In the genomic region with DNA sequence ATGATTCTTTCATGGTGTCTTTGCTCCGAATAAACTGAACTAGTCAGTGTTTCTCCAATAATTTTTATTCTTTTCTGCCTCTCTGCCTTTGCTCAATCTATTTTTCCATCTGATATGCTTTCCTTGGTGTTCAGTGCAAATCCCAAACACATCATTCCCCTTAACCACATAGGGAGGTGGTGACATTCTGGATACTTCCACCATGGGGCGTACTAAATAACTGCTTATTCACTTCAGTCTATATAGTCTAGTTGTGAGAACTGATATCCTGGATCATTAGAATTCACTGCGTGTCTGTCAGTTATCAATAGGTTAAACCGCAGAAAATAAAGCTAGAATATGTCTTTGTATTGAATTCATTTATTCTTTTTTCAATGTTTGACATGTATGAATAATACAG, we compare ENCODE assay signal across 18 cellular contexts.
DNase-seq lines count a peak whose midpoint lies in the region; FAIRE-seq and TF ChIP-seq lines count a peak whose summit lies in the region.
"Had no signal": no experiment of that assay in that cellular context is flagged by ENCODE, and none has a peak within 500 bp of the region (broad histone marks: within the 10 kb centered on the region; RNA-seq: fewer than 3 reads in every experiment).

No MANE protein-coding gene starts in this region.

- H3K23ac ChIP-seq in H1 (ENCODE audit: insufficient read length): no peak overlapping the region

- intact Hi-C loops in A673 (cut with micrococcal nuclease; ENCODE audit: unreplicated experiment) (no loop called here), Calu3 (cut with micrococcal nuclease; ENCODE audit: unreplicated experiment) (no loop called here)

- H3K36me3 ChIP-seq in A673 (ENCODE audit: insufficient read depth, low read length, poor library complexity, severe bottlenecking) (no peaks in the 10 kb centered on the region), H1 (ENCODE audit: control insufficient read depth in 2 of 4, insufficient read depth in 4 of 4, low read length in 3 of 4) (no peaks in the 10 kb centered on the region)
- H3K36me3 ChIP-seq: left lung had no signal

- H3K14ac ChIP-seq in H1 (ENCODE audit: insufficient read length): no peak overlapping the region

- H3K4ac ChIP-seq in H1 (replicated peaks; ENCODE audit: insufficient read length, low read depth, low read length): no peak overlapping the region

- BruUV-seq in A673 (replicated peaks; lab: Mats Ljungman, UMichigan): no TSS peak
- BruUV-seq in Calu3 (replicated peaks; lab: Mats Ljungman, UMichigan): no TSS peak

- no peak overlapping the region for H2BK5ac ChIP-seq in H1 (ENCODE audit: low read depth, low read length)

- H3K27me3 Mint-ChIP-seq in Calu3 (ENCODE audit: unreplicated experiment): no peaks in the 10 kb centered on the region
- H3K27me3 Mint-ChIP-seq: central memory CD8-positive, alpha-beta T cell had no signal

- in situ Hi-C loops in SK-MEL-5 (cut with HindIII; ENCODE audit: low pct_unique_long_range_greater_than_20kb, low sequenced_read_pairs): no loop called here

- H3K4me3 ChIP-seq in A673 (ENCODE audit: low read depth, low read length, poor library complexity, severe bottlenecking) (no peak overlapping the region), H1 (ENCODE audit: extremely low read depth in 1 of 4, insufficient read depth in 2 of 4, low read depth in 3 of 4, low read length in 4 of 4) (no peak overlapping the region)
- H3K4me3 ChIP-seq: left lung had no signal

- no peaks in the 10 kb centered on the region for H3K36me3 Mint-ChIP-seq in Calu3 (ENCODE audit: insufficient read depth, unreplicated experiment)

- POLR2A ChIA-PET in A673 (lab: Charles Lee; ENCODE audit: low non-redundant PET) (no interaction called here), H1 (lab: Charles Lee; ENCODE audit: partially characterized antibody) (no interaction called here)

- no peak overlapping the region for H4K91ac ChIP-seq in H1 (replicated peaks; ENCODE audit: insufficient read length, low read length)

- H3K27ac ChIP-seq in A673 (ENCODE audit: low read depth, low read length, poor library complexity, severe bottlenecking) (no peak overlapping the region), H1 (ENCODE audit: low read depth, low read length) (no peak overlapping the region)
- H3K27ac ChIP-seq: left lung, parathyroid adenoma had no signal

- no peak overlapping the region for H3K18ac ChIP-seq in H1 (ENCODE audit: extremely low read depth, low read length)

- TF ChIP-seq POLR2A in H54 (IDR thresholded peaks at IDR 0.05; ENCODE audit: low read depth, low read length) (no peak), H1 (IDR thresholded peaks at IDR 0.05; ENCODE audit: control extremely low read depth in 1 of 2, low read depth in 2 of 2, low read length in 2 of 2) (no peak)

- WGBS in H1 (ENCODE audit: extremely low coverage in 1 of 2, insufficient coverage in 1 of 2, insufficient read length in 1 of 2, insufficient replicate concordance in 2 of 2, low coverage in 1 of 2, low lambda C conversion rate in 2 of 2, missing lambda C conversion rate in 1 of 2), 2 experiments: 74% methylated on average over 4 of the region's 4 CpGs; no CpG with 5 or more reads in 1 of the 2 experiments

- H3K23me2 ChIP-seq in H1 (ENCODE audit: low read depth, low read length): no peaks in the 10 kb centered on the region

- H2AFZ ChIP-seq in H1 (ENCODE audit: low read length): no peak overlapping the region
- H2AFZ ChIP-seq: parathyroid adenoma had no signal

- no peak overlapping the region for H2BK20ac ChIP-seq in H1 (ENCODE audit: low read length)

- H4K20me1 ChIP-seq in H1 (replicated peaks in 1 of 2; ENCODE audit: control insufficient read depth in 1 of 2, insufficient read depth in 2 of 2, low read length in 2 of 2): no peaks in the 10 kb centered on the region

- no peaks in the 10 kb centered on the region for H3K9me3 Mint-ChIP-seq in Calu3 (ENCODE audit: low read depth, unreplicated experiment)

- no peak for TF ChIP-seq EP300 in H1 (IDR thresholded peaks at IDR 0.05; ENCODE audit: borderline replicate concordance in 1 of 2, low read depth in 2 of 2, low read length in 2 of 2)

- no peak overlapping the region for H4K5ac ChIP-seq in H1 (ENCODE audit: insufficient read length, low read depth, low read length)

- no peaks in the 10 kb centered on the region for H3K9me3 ChIP-seq in A673 (ENCODE audit: low read depth, low read length, poor library complexity, severe bottlenecking)
- H3K9me3 ChIP-seq in H1 (ENCODE audit: insufficient read depth in 2 of 2, low read depth in 1 of 2, low read length in 1 of 2): no peaks in the 10 kb centered on the region
- H3K9me3 ChIP-seq: left lung had no signal

- peaks cover 9% of the 10 kb centered on the region for H3K4me1 ChIP-seq in A673 (ENCODE audit: insufficient read depth, low read length, poor library complexity, severe bottlenecking)
- H3K4me1 ChIP-seq in H1 (replicated peaks in 1 of 4; ENCODE audit: control insufficient read depth in 3 of 4, insufficient read depth in 4 of 4, low read length in 3 of 4): no peaks in the 10 kb centered on the region
- H3K4me1 ChIP-seq: left lung, parathyroid adenoma had no signal

- no peak overlapping the region for H3K56ac ChIP-seq in H1 (replicated peaks; ENCODE audit: insufficient read length, low read depth, low read length)

- no peak overlapping the region for H2AK5ac ChIP-seq in H1 (ENCODE audit: low read depth, low read length)

- no peaks in the 10 kb centered on the region for H3K4me1 Mint-ChIP-seq in Calu3 (ENCODE audit: low read depth, unreplicated experiment)

- peak; percentile 7 to 30; a peak in 1 of 4 replicates for TF ChIP-seq RAD21 in H1 (IDR thresholded peaks at IDR 0.05 in 1 of 2, conservative IDR thresholded peaks at IDR 0.05 in 1 of 2; ENCODE audit: low read depth in 2 of 2, low read length in 2 of 2)

- H3K4me2 ChIP-seq in H1 (ENCODE audit: insufficient read depth in 1 of 2, low read depth in 2 of 2, low read length in 2 of 2): no peak overlapping the region

- no peak overlapping the region for H2BK15ac ChIP-seq in H1 (ENCODE audit: low read length)

- H3K9ac ChIP-seq in H1 (replicated peaks in 1 of 4; ENCODE audit: extremely low read depth in 1 of 4, low read depth in 3 of 4, low read length in 3 of 4): no peak overlapping the region
- H3K9ac ChIP-seq: parathyroid adenoma had no signal

- H2BK12ac ChIP-seq in H1 (ENCODE audit: low read depth, low read length): no peak overlapping the region

- H2BK120ac ChIP-seq in H1 (replicated peaks; ENCODE audit: low read depth, low read length): no peak overlapping the region

- CTCF ChIA-PET in A673 (lab: Charles Lee) (no interaction called here), H1 (lab: Charles Lee; ENCODE audit: partially characterized antibody) (interaction anchor here (0.6 to 1.3 kb wide), 6 partner anchors 10 to 1388 kb away, joined by 3 to 6 read pairs (median 3); no protein-coding TSS in a partner anchor), Calu3 (lab: Charles Lee) (no interaction called here)

- H4K8ac ChIP-seq in H1 (ENCODE audit: extremely low read depth, insufficient read depth, low read length): no peak overlapping the region

- FAIRE-seq in H54 (lab: Jason Lieb, UNC): peak; percentile 20
- no peak for FAIRE-seq in H1 (lab: Jason Lieb, UNC)

- no peaks in the 10 kb centered on the region for H3K27me3 ChIP-seq in A673 (replicated peaks; ENCODE audit: insufficient read depth, low read depth, low read length, poor library complexity)
- H3K27me3 ChIP-seq in H1 (replicated peaks in 1 of 4; ENCODE audit: control insufficient read depth in 3 of 4, extremely low read depth in 1 of 4, insufficient read depth in 3 of 4, low read length in 3 of 4): no peaks in the 10 kb centered on the region
- H3K27me3 ChIP-seq: left lung had no signal

- no peaks in the 10 kb centered on the region for H3K79me1 ChIP-seq in H1 (ENCODE audit: low read depth, low read length)

- H3K27ac Mint-ChIP-seq in Calu3 (ENCODE audit: unreplicated experiment): no peak overlapping the region

- no peak overlapping the region for H3K4me3 Mint-ChIP-seq in Calu3 (ENCODE audit: low read depth, unreplicated experiment)
- H3K4me3 Mint-ChIP-seq: central memory CD8-positive, alpha-beta T cell had no signal

- no peaks in the 10 kb centered on the region for H3K79me2 ChIP-seq in H1 (ENCODE audit: control insufficient read depth in 1 of 2, insufficient read depth in 2 of 2, low read length in 2 of 2)
- H3K79me2 ChIP-seq: parathyroid adenoma had no signal

- TF ChIP-seq CTCF in A673 (conservative IDR thresholded peaks at IDR 0.05; ENCODE audit: low read depth, low read length) (peak; percentile 48), H1 (IDR thresholded peaks at IDR 0.05; ENCODE audit: control extremely low read depth in 1 of 3, insufficient read depth in 1 of 3, low read depth in 1 of 3, low read length in 3 of 3) (peak in 2 of 3 experiments; percentile 15 to 30; a peak in 2 of 4 replicates), Calu3 (IDR thresholded peaks at IDR 0.05; ENCODE audit: unreplicated experiment) (no peak)

- DNase-seq in A673 (ENCODE audit: low spot score): peak; percentile 42
- DNase-seq in H54 (ENCODE audit: insufficient read length, low spot score): no peak
- DNase-seq in SK-MEL-5 (ENCODE audit: low read depth, low spot score): peak; percentile 80
- DNase-seq in H1 (ENCODE audit: low read depth in 1 of 2, low spot score in 2 of 2): no peak
- DNase-seq in ecto neural progenitor cell (ENCODE audit: low spot score): no peak
- no peak for DNase-seq in Ammon's horn (ENCODE audit: low spot score)
- DNase-seq in Calu3: no peak
- no peak for DNase-seq in effector CD4-positive, alpha-beta T cell
- DNase-seq: activated CD4-positive, alpha-beta T cell treated with anti-CD3 and anti-CD28 coated beads for 1 hour; activated gamma-delta T cell; amniotic stem cell; EL; left lung; NCI-H2171 treated with DMSO at 0.1 percent for 48 hours; Right ventricle myocardium superior; stimulated activated CD4-positive, alpha-beta T cell treated with anti-CD3 and anti-CD28 coated beads, Interleukin-4, amount 100 ng/mL, for 24 hours had no signal

TF ChIP-seq in H1, 55 proteins besides CTCF, POLR2A, EP300 and RAD21:
- TF ChIP-seq EGR1 (IDR thresholded peaks at IDR 0.05; ENCODE audit: borderline replicate concordance, low read depth, low read length) (no peak), YY1 (IDR thresholded peaks at IDR 0.05; ENCODE audit: low read depth, low read length) (no peak), RXRA (IDR thresholded peaks at IDR 0.05; ENCODE audit: insufficient read depth, low read depth, low read length) (no peak), EZH2 (IDR thresholded peaks at IDR 0.05; ENCODE audit: low read depth, low read length, severe bottlenecking) (no peak), SIRT6 (IDR thresholded peaks at IDR 0.05; ENCODE audit: low read length) (no peak), CTBP2 (IDR thresholded peaks at IDR 0.05; ENCODE audit: borderline replicate concordance, insufficient read depth, insufficient read length, low read length) (no peak)

Comparison
In these comparisons a context has a peak if more than half of its experiments do, and no peak if none do; other contexts are left out.
1. DNase-seq: peak in A673 (single experiment) and SK-MEL-5 (single experiment); none in H54 (single experiment), H1 (0 of 2), ecto neural progenitor cell (single experiment), Ammon's horn (single experiment), Calu3 (single experiment) and effector CD4-positive, alpha-beta T cell (single experiment).